In the genomic region with DNA sequence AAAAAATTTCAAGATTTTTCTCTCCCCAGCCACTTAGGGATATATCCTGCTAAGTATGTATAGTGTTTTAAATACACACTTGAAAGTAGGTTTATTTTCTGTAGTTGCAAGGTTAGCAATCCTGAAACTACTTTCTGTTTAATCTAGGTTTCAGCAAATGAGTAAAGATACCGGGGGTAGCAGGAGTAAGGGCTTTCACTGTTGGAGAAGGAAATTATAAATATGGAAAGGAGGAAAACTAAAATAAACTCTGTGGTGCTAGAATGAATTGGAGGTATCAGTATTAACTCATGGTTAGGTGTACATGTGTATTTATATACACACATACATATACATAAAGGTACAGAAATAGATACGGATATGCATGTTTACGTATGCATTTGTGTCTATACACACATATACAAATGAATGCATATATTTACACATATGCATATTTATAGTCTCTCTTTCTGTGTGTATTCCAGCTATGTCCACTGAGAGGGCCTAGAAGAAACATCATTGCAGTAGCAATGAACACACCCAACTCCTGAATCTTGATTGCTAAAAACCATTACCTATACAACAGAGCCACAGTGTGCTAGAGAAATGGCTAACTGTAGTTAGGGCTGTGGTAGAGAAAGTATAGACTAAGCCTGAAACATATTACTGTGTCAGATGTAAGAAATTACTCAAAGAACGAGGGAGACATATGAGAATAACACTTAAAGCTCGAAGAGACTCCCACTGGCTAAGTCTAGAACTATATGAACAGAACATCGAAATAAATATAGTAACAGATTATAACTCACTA, we compare ENCODE assay signal across 1 cellular context.
TF ChIP-seq lines count a peak whose summit lies in the region.

No MANE protein-coding gene starts in this region.

TF ChIP-seq in GM12878, 131 proteins besides CTCF, POLR2A, EP300 and RAD21 (continued from another document and continues in another):
- TF ChIP-seq, protein P1, sequence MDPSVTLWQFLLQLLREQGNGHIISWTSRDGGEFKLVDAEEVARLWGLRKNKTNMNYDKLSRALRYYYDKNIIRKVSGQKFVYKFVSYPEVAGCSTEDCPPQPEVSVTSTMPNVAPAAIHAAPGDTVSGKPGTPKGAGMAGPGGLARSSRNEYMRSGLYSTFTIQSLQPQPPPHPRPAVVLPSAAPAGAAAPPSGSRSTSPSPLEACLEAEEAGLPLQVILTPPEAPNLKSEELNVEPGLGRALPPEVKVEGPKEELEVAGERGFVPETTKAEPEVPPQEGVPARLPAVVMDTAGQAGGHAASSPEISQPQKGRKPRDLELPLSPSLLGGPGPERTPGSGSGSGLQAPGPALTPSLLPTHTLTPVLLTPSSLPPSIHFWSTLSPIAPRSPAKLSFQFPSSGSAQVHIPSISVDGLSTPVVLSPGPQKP (IDR thresholded peaks at IDR 0.05; ENCODE audit: low read depth, low read length), result no peak
- TF ChIP-seq, protein P2, sequence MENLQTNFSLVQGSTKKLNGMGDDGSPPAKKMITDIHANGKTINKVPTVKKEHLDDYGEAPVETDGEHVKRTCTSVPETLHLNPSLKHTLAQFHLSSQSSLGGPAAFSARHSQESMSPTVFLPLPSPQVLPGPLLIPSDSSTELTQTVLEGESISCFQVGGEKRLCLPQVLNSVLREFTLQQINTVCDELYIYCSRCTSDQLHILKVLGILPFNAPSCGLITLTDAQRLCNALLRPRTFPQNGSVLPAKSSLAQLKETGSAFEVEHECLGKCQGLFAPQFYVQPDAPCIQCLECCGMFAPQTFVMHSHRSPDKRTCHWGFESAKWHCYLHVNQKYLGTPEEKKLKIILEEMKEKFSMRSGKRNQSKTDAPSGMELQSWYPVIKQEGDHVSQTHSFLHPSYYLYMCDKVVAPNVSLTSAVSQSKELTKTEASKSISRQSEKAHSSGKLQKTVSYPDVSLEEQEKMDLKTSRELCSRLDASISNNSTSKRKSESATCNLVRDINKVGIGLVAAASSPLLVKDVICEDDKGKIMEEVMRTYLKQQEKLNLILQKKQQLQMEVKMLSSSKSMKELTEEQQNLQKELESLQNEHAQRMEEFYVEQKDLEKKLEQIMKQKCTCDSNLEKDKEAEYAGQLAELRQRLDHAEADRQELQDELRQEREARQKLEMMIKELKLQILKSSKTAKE (IDR thresholded peaks at IDR 0.05; ENCODE audit: low read depth, poor library complexity, severe bottlenecking), result peak; percentile 43
- TF ChIP-seq SIN3A (IDR thresholded peaks at IDR 0.05; ENCODE audit: low read depth, low read length), result no peak
- TF ChIP-seq CBX5 (IDR thresholded peaks at IDR 0.05; ENCODE audit: low read depth), result no peak
- TF ChIP-seq MTA2 (IDR thresholded peaks at IDR 0.05; ENCODE audit: low read depth), result peak; percentile 49
- TF ChIP-seq SRF (IDR thresholded peaks at IDR 0.05; ENCODE audit: low read depth in 2 of 2, low read length in 2 of 2), result 0 out of 4 replicates have a peak, but pooled peaks of 1 of the 2 experiments have one; percentile 20
- TF ChIP-seq, protein P3, sequence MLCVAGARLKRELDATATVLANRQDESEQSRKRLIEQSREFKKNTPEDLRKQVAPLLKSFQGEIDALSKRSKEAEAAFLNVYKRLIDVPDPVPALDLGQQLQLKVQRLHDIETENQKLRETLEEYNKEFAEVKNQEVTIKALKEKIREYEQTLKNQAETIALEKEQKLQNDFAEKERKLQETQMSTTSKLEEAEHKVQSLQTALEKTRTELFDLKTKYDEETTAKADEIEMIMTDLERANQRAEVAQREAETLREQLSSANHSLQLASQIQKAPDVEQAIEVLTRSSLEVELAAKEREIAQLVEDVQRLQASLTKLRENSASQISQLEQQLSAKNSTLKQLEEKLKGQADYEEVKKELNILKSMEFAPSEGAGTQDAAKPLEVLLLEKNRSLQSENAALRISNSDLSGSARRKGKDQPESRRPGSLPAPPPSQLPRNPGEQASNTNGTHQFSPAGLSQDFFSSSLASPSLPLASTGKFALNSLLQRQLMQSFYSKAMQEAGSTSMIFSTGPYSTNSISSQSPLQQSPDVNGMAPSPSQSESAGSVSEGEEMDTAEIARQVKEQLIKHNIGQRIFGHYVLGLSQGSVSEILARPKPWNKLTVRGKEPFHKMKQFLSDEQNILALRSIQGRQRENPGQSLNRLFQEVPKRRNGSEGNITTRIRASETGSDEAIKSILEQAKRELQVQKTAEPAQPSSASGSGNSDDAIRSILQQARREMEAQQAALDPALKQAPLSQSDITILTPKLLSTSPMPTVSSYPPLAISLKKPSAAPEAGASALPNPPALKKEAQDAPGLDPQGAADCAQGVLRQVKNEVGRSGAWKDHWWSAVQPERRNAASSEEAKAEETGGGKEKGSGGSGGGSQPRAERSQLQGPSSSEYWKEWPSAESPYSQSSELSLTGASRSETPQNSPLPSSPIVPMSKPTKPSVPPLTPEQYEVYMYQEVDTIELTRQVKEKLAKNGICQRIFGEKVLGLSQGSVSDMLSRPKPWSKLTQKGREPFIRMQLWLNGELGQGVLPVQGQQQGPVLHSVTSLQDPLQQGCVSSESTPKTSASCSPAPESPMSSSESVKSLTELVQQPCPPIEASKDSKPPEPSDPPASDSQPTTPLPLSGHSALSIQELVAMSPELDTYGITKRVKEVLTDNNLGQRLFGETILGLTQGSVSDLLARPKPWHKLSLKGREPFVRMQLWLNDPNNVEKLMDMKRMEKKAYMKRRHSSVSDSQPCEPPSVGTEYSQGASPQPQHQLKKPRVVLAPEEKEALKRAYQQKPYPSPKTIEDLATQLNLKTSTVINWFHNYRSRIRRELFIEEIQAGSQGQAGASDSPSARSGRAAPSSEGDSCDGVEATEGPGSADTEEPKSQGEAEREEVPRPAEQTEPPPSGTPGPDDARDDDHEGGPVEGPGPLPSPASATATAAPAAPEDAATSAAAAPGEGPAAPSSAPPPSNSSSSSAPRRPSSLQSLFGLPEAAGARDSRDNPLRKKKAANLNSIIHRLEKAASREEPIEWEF (IDR thresholded peaks at IDR 0.05; ENCODE audit: insufficient replicate concordance, low read depth, low read length), result no peak
- no peak for TF ChIP-seq SUPT20H (IDR thresholded peaks at IDR 0.05; ENCODE audit: borderline replicate concordance, control insufficient read depth, low read depth, low read length)
- TF ChIP-seq GATAD2B (conservative IDR thresholded peaks at IDR 0.05; ENCODE audit: low read depth), result no peak
- no peak for TF ChIP-seq NR2C2 (IDR thresholded peaks at IDR 0.05; ENCODE audit: borderline replicate concordance, control insufficient read depth, insufficient read length, low read depth)
- no peak for TF ChIP-seq BHLHE40 (IDR thresholded peaks at IDR 0.05; ENCODE audit: borderline replicate concordance in 1 of 2, low read depth in 2 of 2, low read length in 1 of 2)
- TF ChIP-seq, protein P4, sequence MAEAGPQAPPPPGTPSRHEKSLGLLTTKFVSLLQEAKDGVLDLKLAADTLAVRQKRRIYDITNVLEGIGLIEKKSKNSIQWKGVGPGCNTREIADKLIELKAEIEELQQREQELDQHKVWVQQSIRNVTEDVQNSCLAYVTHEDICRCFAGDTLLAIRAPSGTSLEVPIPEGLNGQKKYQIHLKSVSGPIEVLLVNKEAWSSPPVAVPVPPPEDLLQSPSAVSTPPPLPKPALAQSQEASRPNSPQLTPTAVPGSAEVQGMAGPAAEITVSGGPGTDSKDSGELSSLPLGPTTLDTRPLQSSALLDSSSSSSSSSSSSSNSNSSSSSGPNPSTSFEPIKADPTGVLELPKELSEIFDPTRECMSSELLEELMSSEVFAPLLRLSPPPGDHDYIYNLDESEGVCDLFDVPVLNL (IDR thresholded peaks at IDR 0.05; ENCODE audit: low read depth, low read length), result no peak
- peak; percentile 65; the same call in 1 of the 2 replicates for TF ChIP-seq GABPA (IDR thresholded peaks at IDR 0.05; ENCODE audit: low read depth)
- TF ChIP-seq, protein P5, sequence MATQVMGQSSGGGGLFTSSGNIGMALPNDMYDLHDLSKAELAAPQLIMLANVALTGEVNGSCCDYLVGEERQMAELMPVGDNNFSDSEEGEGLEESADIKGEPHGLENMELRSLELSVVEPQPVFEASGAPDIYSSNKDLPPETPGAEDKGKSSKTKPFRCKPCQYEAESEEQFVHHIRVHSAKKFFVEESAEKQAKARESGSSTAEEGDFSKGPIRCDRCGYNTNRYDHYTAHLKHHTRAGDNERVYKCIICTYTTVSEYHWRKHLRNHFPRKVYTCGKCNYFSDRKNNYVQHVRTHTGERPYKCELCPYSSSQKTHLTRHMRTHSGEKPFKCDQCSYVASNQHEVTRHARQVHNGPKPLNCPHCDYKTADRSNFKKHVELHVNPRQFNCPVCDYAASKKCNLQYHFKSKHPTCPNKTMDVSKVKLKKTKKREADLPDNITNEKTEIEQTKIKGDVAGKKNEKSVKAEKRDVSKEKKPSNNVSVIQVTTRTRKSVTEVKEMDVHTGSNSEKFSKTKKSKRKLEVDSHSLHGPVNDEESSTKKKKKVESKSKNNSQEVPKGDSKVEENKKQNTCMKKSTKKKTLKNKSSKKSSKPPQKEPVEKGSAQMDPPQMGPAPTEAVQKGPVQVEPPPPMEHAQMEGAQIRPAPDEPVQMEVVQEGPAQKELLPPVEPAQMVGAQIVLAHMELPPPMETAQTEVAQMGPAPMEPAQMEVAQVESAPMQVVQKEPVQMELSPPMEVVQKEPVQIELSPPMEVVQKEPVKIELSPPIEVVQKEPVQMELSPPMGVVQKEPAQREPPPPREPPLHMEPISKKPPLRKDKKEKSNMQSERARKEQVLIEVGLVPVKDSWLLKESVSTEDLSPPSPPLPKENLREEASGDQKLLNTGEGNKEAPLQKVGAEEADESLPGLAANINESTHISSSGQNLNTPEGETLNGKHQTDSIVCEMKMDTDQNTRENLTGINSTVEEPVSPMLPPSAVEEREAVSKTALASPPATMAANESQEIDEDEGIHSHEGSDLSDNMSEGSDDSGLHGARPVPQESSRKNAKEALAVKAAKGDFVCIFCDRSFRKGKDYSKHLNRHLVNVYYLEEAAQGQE (IDR thresholded peaks at IDR 0.05; ENCODE audit: low read depth, low read length), result no peak
- TF ChIP-seq, protein P6, sequence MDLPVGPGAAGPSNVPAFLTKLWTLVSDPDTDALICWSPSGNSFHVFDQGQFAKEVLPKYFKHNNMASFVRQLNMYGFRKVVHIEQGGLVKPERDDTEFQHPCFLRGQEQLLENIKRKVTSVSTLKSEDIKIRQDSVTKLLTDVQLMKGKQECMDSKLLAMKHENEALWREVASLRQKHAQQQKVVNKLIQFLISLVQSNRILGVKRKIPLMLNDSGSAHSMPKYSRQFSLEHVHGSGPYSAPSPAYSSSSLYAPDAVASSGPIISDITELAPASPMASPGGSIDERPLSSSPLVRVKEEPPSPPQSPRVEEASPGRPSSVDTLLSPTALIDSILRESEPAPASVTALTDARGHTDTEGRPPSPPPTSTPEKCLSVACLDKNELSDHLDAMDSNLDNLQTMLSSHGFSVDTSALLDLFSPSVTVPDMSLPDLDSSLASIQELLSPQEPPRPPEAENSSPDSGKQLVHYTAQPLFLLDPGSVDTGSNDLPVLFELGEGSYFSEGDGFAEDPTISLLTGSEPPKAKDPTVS (IDR thresholded peaks at IDR 0.05; ENCODE audit: low read depth, low read length), result no peak
- TF ChIP-seq TAF1 (IDR thresholded peaks at IDR 0.05; ENCODE audit: borderline replicate concordance, low read depth, low read length), result no peak
- TF ChIP-seq RBBP5 (conservative IDR thresholded peaks at IDR 0.05), result no peak
- TF ChIP-seq, protein P7, sequence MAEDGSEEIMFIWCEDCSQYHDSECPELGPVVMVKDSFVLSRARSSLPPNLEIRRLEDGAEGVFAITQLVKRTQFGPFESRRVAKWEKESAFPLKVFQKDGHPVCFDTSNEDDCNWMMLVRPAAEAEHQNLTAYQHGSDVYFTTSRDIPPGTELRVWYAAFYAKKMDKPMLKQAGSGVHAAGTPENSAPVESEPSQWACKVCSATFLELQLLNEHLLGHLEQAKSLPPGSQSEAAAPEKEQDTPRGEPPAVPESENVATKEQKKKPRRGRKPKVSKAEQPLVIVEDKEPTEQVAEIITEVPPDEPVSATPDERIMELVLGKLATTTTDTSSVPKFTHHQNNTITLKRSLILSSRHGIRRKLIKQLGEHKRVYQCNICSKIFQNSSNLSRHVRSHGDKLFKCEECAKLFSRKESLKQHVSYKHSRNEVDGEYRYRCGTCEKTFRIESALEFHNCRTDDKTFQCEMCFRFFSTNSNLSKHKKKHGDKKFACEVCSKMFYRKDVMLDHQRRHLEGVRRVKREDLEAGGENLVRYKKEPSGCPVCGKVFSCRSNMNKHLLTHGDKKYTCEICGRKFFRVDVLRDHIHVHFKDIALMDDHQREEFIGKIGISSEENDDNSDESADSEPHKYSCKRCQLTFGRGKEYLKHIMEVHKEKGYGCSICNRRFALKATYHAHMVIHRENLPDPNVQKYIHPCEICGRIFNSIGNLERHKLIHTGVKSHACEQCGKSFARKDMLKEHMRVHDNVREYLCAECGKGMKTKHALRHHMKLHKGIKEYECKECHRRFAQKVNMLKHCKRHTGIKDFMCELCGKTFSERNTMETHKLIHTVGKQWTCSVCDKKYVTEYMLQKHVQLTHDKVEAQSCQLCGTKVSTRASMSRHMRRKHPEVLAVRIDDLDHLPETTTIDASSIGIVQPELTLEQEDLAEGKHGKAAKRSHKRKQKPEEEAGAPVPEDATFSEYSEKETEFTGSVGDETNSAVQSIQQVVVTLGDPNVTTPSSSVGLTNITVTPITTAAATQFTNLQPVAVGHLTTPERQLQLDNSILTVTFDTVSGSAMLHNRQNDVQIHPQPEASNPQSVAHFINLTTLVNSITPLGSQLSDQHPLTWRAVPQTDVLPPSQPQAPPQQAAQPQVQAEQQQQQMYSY (CRISPR knock-in tag; IDR thresholded peaks at IDR 0.05), result no peak
- TF ChIP-seq, protein P8, sequence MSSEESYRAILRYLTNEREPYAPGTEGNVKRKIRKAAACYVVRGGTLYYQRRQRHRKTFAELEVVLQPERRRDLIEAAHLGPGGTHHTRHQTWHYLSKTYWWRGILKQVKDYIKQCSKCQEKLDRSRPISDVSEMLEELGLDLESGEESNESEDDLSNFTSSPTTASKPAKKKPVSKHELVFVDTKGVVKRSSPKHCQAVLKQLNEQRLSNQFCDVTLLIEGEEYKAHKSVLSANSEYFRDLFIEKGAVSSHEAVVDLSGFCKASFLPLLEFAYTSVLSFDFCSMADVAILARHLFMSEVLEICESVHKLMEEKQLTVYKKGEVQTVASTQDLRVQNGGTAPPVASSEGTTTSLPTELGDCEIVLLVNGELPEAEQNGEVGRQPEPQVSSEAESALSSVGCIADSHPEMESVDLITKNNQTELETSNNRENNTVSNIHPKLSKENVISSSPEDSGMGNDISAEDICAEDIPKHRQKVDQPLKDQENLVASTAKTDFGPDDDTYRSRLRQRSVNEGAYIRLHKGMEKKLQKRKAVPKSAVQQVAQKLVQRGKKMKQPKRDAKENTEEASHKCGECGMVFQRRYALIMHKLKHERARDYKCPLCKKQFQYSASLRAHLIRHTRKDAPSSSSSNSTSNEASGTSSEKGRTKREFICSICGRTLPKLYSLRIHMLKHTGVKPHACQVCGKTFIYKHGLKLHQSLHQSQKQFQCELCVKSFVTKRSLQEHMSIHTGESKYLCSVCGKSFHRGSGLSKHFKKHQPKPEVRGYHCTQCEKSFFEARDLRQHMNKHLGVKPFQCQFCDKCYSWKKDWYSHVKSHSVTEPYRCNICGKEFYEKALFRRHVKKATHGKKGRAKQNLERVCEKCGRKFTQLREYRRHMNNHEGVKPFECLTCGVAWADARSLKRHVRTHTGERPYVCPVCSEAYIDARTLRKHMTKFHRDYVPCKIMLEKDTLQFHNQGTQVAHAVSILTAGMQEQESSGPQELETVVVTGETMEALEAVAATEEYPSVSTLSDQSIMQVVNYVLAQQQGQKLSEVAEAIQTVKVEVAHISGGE (CRISPR knock-in tag; IDR thresholded peaks at IDR 0.05), result no peak
- TF ChIP-seq ETV6 (conservative IDR thresholded peaks at IDR 0.05 in 1 of 2, IDR thresholded peaks at IDR 0.05 in 1 of 2; ENCODE audit: borderline replicate concordance in 1 of 2, low read depth in 1 of 2), result peak in 1 of 2 experiments; percentile 77; a peak in 1 of 4 replicates
- TF ChIP-seq NFYA (IDR thresholded peaks at IDR 0.05; ENCODE audit: borderline replicate concordance, low read depth, low read length), result no peak
- TF ChIP-seq NR2C1 (IDR thresholded peaks at IDR 0.05), result no peak
- TF ChIP-seq IRF4 (IDR thresholded peaks at IDR 0.05; ENCODE audit: low read depth, low read length), result peak; percentile 64; the same call in 1 of the 2 replicates
- peak in 1 of 2 experiments; percentile 94; a peak in 1 of 4 replicates for TF ChIP-seq CEBPB (IDR thresholded peaks at IDR 0.05; ENCODE audit: borderline replicate concordance in 1 of 2, low read depth in 2 of 2, low read length in 2 of 2)
- no peak for TF ChIP-seq SUZ12 (IDR thresholded peaks at IDR 0.05; ENCODE audit: unreplicated experiment)
- peak; percentile 83 for TF ChIP-seq TCF7 (IDR thresholded peaks at IDR 0.05; ENCODE audit: borderline replicate concordance)
